In genomic region chr1:234706199-234706598, GRCh38 we compare ENCODE assay signal across 27 cellular contexts.
"Had no signal": no experiment of that assay in that cellular context is flagged by ENCODE, and none has a peak within 500 bp of the region (broad histone marks: within the 10 kb centered on the region; RNA-seq: fewer than 3 reads in every experiment).

No MANE protein-coding gene starts in this region.

- H3K36me3 Mint-ChIP-seq: activated CD4-positive, alpha-beta memory T cell treated with anti-CD3 and anti-CD28 coated beads for 36 hours; activated naive CD8-positive, alpha-beta T cell; brain; naive thymus-derived CD8-positive, alpha-beta T cell; stimulated activated effector memory CD8-positive, alpha-beta T cell treated with anti-CD3 and anti-CD28 coated beads, Interleukin-12 subunit alpha, Interleukin-12 subunit beta, amount 100 ng/mL, for 72 hours; type B pancreatic cell had no signal

- H3K27me3 Mint-ChIP-seq: activated CD4-positive, alpha-beta memory T cell treated with anti-CD3 and anti-CD28 coated beads for 36 hours; activated naive CD8-positive, alpha-beta T cell; naive thymus-derived CD8-positive, alpha-beta T cell; stimulated activated naive CD8-positive, alpha-beta T cell treated with anti-CD3 and anti-CD28 coated beads, Interleukin-15, Interleukin-2, amounts not matched to agents 100 ng/mL and 50 ng/mL, for 24 hours; type B pancreatic cell had no signal

- H3K36me3 ChIP-seq: cardiac muscle cell, esophagus muscularis mucosa, heart left ventricle, lower lobe of right lung, neutrophil had no signal

- H3K9me3 Mint-ChIP-seq: activated CD4-positive, alpha-beta memory T cell treated with anti-CD3 and anti-CD28 coated beads for 36 hours; naive thymus-derived CD8-positive, alpha-beta T cell; stimulated activated effector memory CD8-positive, alpha-beta T cell treated with anti-CD3 and anti-CD28 coated beads, Interleukin-12 subunit alpha, Interleukin-12 subunit beta, amount 100 ng/mL, for 72 hours; stimulated activated naive CD8-positive, alpha-beta T cell treated with anti-CD3 and anti-CD28 coated beads, Interleukin-15, Interleukin-2, amounts not matched to agents 100 ng/mL and 50 ng/mL, for 24 hours had no signal

- H3K27ac Mint-ChIP-seq: activated CD4-positive, alpha-beta memory T cell treated with anti-CD3 and anti-CD28 coated beads for 36 hours; activated CD4-positive, alpha-beta T cell treated with anti-CD3 and anti-CD28 coated beads, Interleukin-2, amount 10 ng/mL, durations not matched to agents 24 days and 14 days; activated naive CD8-positive, alpha-beta T cell; brain; stimulated activated effector memory CD8-positive, alpha-beta T cell treated with anti-CD3 and anti-CD28 coated beads, Interleukin-12 subunit alpha, Interleukin-12 subunit beta, amount 100 ng/mL, for 72 hours; stimulated activated naive CD8-positive, alpha-beta T cell treated with anti-CD3 and anti-CD28 coated beads, Interleukin-15, Interleukin-2, amounts not matched to agents 100 ng/mL and 50 ng/mL, for 24 hours; T-helper 1 cell treated with Interleukin-12 subunit alpha and Interleukin-12 subunit beta and Interleukin-4 antibody, amounts not matched to agents 30 μg/mL and 1 μg/mL, for 36 hours; type B pancreatic cell had no signal

- H3K4me3 Mint-ChIP-seq: activated CD4-positive, alpha-beta memory T cell treated with anti-CD3 and anti-CD28 coated beads for 36 hours; activated CD4-positive, alpha-beta T cell treated with anti-CD3 and anti-CD28 coated beads, Interleukin-2, amount 10 ng/mL, durations not matched to agents 24 days and 14 days; activated naive CD8-positive, alpha-beta T cell; brain; naive thymus-derived CD8-positive, alpha-beta T cell; stimulated activated effector memory CD8-positive, alpha-beta T cell treated with anti-CD3 and anti-CD28 coated beads, Interleukin-12 subunit alpha, Interleukin-12 subunit beta, amount 100 ng/mL, for 72 hours; stimulated activated naive CD8-positive, alpha-beta T cell treated with anti-CD3 and anti-CD28 coated beads, Interleukin-15, Interleukin-2, amounts not matched to agents 100 ng/mL and 50 ng/mL, for 24 hours; T-helper 1 cell treated with Interleukin-12 subunit alpha and Interleukin-12 subunit beta and Interleukin-4 antibody, amounts not matched to agents 30 μg/mL and 1 μg/mL, for 36 hours; type B pancreatic cell had no signal

- H3K27ac ChIP-seq: cardiac muscle cell, esophagus muscularis mucosa, foreskin keratinocyte, neutrophil had no signal

- FAIRE-seq: small intestine had no signal

- H3K27me3 ChIP-seq: cardiac muscle cell, esophagus muscularis mucosa, foreskin keratinocyte, heart left ventricle, neutrophil had no signal

- H3K9me3 ChIP-seq: esophagus muscularis mucosa, heart left ventricle, lower lobe of right lung, neutrophil had no signal

- H3K4me1 ChIP-seq: foreskin keratinocyte had no signal

- ATAC-seq: foreskin keratinocyte; heart left ventricle; lower lobe of right lung; naive thymus-derived CD8-positive, alpha-beta T cell; sciatic nerve; stimulated activated effector memory CD8-positive, alpha-beta T cell treated with anti-CD3 and anti-CD28 coated beads, Interleukin-12 subunit alpha, Interleukin-12 subunit beta, amount 100 ng/mL, for 72 hours had no signal

- DNase-seq: activated CD4-positive, alpha-beta memory T cell treated with anti-CD3 and anti-CD28 coated beads for 36 hours; activated CD4-positive, alpha-beta T cell treated with anti-CD3 and anti-CD28 coated beads, Interleukin-2, amount 10 ng/mL, durations not matched to agents 24 days and 14 days; activated CD4-positive, CD25-positive, alpha-beta regulatory T cell treated with anti-CD3 and anti-CD28 coated beads, Interleukin-2, amount 50 U/mL, for 72 hours; activated naive CD4-positive, alpha-beta T cell; activated T-cell treated with anti-CD3 and anti-CD28 coated beads, Interleukin-2, amount 50 U/mL, for 48 hours; aorta; cortex of kidney; effector CD4-positive, alpha-beta T cell; foreskin keratinocyte; heart left ventricle; lower lobe of right lung; mesenchymal stem cell; naive thymus-derived CD8-positive, alpha-beta T cell; stimulated activated CD4-positive, alpha-beta T cell treated with anti-CD3 and anti-CD28 coated beads, Interleukin-4, amount 100 ng/mL, for 24 hours; SW 1271; T1000 had no signal

- H3K4me3 ChIP-seq: cardiac muscle cell, esophagus muscularis mucosa, heart left ventricle, lower lobe of right lung had no signal
